Comparison of ENCODE assay signal across 1 cellular context in the genomic region with DNA sequence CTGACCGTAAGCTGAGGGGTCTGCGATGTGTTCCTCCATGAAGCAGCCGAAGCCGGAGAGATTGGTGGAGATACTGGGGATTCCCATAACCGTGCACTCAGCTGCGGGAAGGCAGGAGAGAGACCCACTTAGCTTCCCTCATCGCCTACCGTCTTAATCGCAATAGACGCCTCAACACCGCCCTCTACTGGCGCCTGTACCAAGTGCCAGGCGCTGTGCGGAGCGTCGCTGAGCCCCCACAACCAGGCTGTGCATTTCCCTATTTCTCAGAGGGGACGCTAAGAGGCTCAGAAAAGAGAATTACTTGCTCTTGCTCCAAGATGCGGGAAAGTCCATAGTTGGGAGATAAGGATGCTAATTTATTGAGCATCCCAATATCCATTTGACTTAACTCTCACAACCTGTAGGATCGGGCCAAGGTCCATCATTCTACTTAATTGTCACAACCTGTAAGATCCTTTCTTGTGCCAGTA.
A peak's percentile ranks its signal among the peaks of the same experiment; 100 is the strongest.
TF ChIP-seq lines count a peak whose summit lies in the region.

No MANE protein-coding gene starts in this region.

TF ChIP-seq in HEK293, 187 proteins besides CTCF, POLR2A, EP300 and RAD21 (continued from another document):
- peak; percentile 32; the same call in 1 of the 2 replicates for TF ChIP-seq ZNF692 (tag by site-specific recombination; IDR thresholded peaks at IDR 0.05)
- peak; percentile 80 for TF ChIP-seq ZNF654 (tag by site-specific recombination; IDR thresholded peaks at IDR 0.05; ENCODE audit: low read depth)
- no peak for TF ChIP-seq ZNF350 (tag by site-specific recombination; IDR thresholded peaks at IDR 0.05)
- TF ChIP-seq ZNF660 (tag by site-specific recombination; IDR thresholded peaks at IDR 0.05) = peak; percentile 62; the same call in 1 of the 2 replicates
- TF ChIP-seq ZNF426 (tag by site-specific recombination; IDR thresholded peaks at IDR 0.05) = no peak
- no peak for TF ChIP-seq ZNF48 (tag by site-specific recombination; IDR thresholded peaks at IDR 0.05)
- no peak for TF ChIP-seq ZNF560 (tag by site-specific recombination; IDR thresholded peaks at IDR 0.05; ENCODE audit: borderline replicate concordance)
- TF ChIP-seq ZNF561 (tag by site-specific recombination; IDR thresholded peaks at IDR 0.05; ENCODE audit: borderline replicate concordance) = no peak
- TF ChIP-seq ZBTB11 (tag by site-specific recombination; conservative IDR thresholded peaks at IDR 0.05; ENCODE audit: low read depth) = no peak
- no peak for TF ChIP-seq SP3 (tag by site-specific recombination; IDR thresholded peaks at IDR 0.05)
- no peak for TF ChIP-seq ZFHX2 (tag by site-specific recombination; conservative IDR thresholded peaks at IDR 0.05)
